22 cellular contexts compared by ENCODE assay signal in the genomic region with DNA sequence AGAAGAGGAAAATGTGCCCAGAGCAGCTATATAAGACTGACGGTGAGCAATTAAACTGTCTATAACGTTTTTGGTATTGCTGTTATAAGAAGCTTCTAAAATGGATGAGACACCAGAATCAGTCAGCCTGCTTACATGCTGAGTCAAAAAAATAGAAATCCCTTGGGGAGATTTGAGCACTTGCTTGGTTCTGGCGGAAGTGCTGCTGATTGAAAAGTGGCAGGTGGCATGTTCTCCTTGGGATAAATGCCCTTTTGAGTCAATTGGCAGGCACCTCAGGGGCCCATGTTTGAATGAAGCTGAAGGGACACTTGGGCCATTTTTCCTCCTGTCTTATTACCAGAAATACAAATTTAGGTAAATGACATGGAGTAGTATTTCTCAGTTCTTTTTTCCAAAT.
DNase-seq lines count a peak whose midpoint lies in the region; ATAC-seq lines count a peak whose summit lies in the region.
"Had no signal": no experiment of that assay in that cellular context is flagged by ENCODE, and none has a peak within 500 bp of the region (broad histone marks: within the 10 kb centered on the region; RNA-seq: fewer than 3 reads in every experiment).

No MANE protein-coding gene starts in this region.

- DNase-seq in NCI-H345 (lab: John Stamatoyannopoulos, UW): peak; percentile 16
- DNase-seq in NCI-H345 treated with DMSO at 0.1 percent for 48 hours (lab: John Stamatoyannopoulos, UW; ENCODE audit: unreplicated experiment): no peak
- DNase-seq in NCI-H2171 treated with DMSO at 0.1 percent for 48 hours (lab: John Stamatoyannopoulos, UW): peak; percentile 20
- peak; percentile 79 for DNase-seq in myocyte (ENCODE audit: low read depth)
- DNase-seq: CD4-positive, CD25-positive, alpha-beta regulatory T cell; COR-L47; DMS153; GF-D8; KBM-7; NCI-H1417 treated with DMSO at 0.1 percent for 48 hours; NCI-H2081; NCI-H82; PC-3; RPMI8226; SHP77 treated with DMSO at 0.1 percent for 48 hours; T-helper 1 cell had no signal

- no peak for ATAC-seq in HG02763 (IDR thresholded peaks at IDR 0.05; ENCODE audit: unreplicated experiment)
- ATAC-seq in HG02623 (IDR thresholded peaks at IDR 0.05; ENCODE audit: unreplicated experiment): no peak
- ATAC-seq in GM19351 (IDR thresholded peaks at IDR 0.05; ENCODE audit: unreplicated experiment): no peak
- no peak for ATAC-seq in GM18909 (IDR thresholded peaks at IDR 0.05; ENCODE audit: poor library complexity, unreplicated experiment)
- ATAC-seq: GM12878, HepG2, PC-3 had no signal
